18 cellular contexts compared by ENCODE assay signal in the genomic region with DNA sequence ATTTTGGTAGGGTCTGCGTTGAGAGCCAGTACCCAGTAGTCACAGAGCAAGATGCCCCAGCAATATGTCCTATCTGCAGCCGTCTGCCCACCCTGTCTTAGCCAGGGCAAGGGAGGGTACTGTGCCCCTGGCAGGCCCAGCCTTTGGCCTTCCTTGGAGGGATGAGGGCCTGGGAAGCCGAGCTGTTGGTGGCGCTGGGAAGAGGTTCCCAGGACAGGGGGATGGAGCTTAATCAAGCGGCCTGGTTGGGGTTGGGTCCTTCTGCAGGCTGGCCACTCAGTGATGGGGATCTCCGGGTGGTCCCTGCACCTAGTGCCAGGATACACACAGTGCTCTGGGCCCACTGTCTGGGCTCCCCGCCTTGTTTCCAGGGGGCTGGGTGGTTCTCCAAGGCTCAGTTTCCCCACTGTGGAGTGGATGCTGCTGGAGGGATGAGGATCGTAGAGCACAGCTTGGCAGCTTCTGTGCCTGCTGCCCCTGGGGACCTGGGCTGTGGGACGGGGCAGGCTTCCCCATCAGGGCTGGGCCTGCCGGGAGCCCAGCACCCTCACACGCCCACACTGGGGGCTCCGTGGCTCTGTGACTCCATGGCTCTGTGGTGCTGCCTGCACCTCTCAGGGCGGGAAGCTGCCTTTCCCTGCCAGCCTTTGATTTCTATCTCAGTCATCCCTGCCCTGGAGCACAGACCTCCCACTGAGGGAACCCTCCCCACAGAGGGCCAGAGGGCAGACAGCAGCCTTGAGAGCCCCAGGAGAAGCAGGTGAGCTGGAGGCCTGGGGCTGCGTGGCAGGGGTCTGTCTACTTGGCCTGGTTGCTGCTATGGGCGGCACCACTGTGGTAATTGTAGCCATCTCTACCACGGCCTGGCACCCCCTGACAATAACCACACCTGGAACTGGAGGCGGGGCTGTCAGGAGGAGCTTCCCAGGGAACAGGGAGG.
A peak's percentile ranks its signal among the peaks of the same experiment; 100 is the strongest.
DNase-seq lines count a peak whose midpoint lies in the region; ATAC-seq, FAIRE-seq and TF ChIP-seq lines count a peak whose summit lies in the region.
"Had no signal": no experiment of that assay in that cellular context is flagged by ENCODE, and none has a peak within 500 bp of the region (broad histone marks: within the 10 kb centered on the region; RNA-seq: fewer than 3 reads in every experiment).

No MANE protein-coding gene starts in this region.

- no peak overlapping the region for H3K14ac ChIP-seq in neuronal stem cell (ENCODE audit: low read length)

- no peak overlapping the region for H2AFZ ChIP-seq in HepG2 (ENCODE audit: low read length)
- no peak overlapping the region for H2AFZ ChIP-seq in neuronal stem cell (ENCODE audit: low read length)
- H2AFZ ChIP-seq: GM23248 had no signal

- peak; percentile 7 to 42 (median 20) for DNase-seq in right lobe of liver
- DNase-seq in HepG2 (ENCODE audit: low spot score) = no peak
- peak; percentile 61 for DNase-seq in cardiac septum (ENCODE audit: low spot score)
- DNase-seq in neuronal stem cell (ENCODE audit: low spot score) = no peak
- DNase-seq in HTR-8/SVneo (ENCODE audit: insufficient read length, low spot score) = no peak
- no peak for DNase-seq in NCI-H1092 treated with DMSO at 0.1 percent for 48 hours (lab: John Stamatoyannopoulos, UW)
- no peak for DNase-seq in NCI-H2227 (lab: John Stamatoyannopoulos, UW; ENCODE audit: unreplicated experiment)
- DNase-seq: foreskin melanocyte; GM23248; Karpas-422; NCI-H1694 treated with DMSO at 0.1 percent for 48 hours; NCI-H510A; stimulated activated CD4-positive, alpha-beta T cell treated with anti-CD3 and anti-CD28 coated beads, Interleukin-1b, Interleukin-23, amount 100 ng/mL, for 48 hours had no signal

- intact Hi-C loops in right lobe of liver (cut with DNase I) (no loop called here), HepG2 (cut with micrococcal nuclease; ENCODE audit: unreplicated experiment) (no loop called here), cardiac septum (cut with DNase I) (no loop called here)

- H3K9ac ChIP-seq in HepG2 (ENCODE audit: insufficient read depth, low read depth, low read length) = no peak overlapping the region
- H3K9ac ChIP-seq in neuronal stem cell (ENCODE audit: low read depth, low read length, poor library complexity) = peak overlapping the region; percentile 44
- H3K9ac ChIP-seq: GM23248 had no signal

- H3K9me3 ChIP-seq in right lobe of liver = no peaks in the 10 kb centered on the region
- H3K9me3 ChIP-seq in HepG2 (ENCODE audit: low read length) = no peaks in the 10 kb centered on the region
- H3K9me3 ChIP-seq in neuronal stem cell (replicated peaks in 1 of 2; ENCODE audit: control insufficient read depth in 2 of 2, insufficient read depth in 1 of 2, low read depth in 1 of 2, low read length in 2 of 2) = peaks cover 0 to 50% of the 10 kb centered on the region in 2 donors
- H3K9me3 ChIP-seq: prostate gland had no signal

- H3K36me3 ChIP-seq in right lobe of liver (no peaks in the 10 kb centered on the region), HepG2 (replicated peaks in 1 of 2; ENCODE audit: control insufficient read depth in 1 of 2, insufficient read depth in 2 of 2, low read length in 2 of 2) (no peaks in the 10 kb centered on the region), neuronal stem cell (replicated peaks in 1 of 2; ENCODE audit: control insufficient read depth in 2 of 2, insufficient read depth in 2 of 2, low read length in 2 of 2) (no peaks in the 10 kb centered on the region)
- H3K36me3 ChIP-seq: prostate gland, tibial nerve had no signal

- H2BK120ac ChIP-seq in neuronal stem cell (ENCODE audit: low read depth, low read length) = no peak overlapping the region

- no peak overlapping the region for H3K27ac ChIP-seq in right lobe of liver
- no peak overlapping the region for H3K27ac ChIP-seq in HepG2 (ENCODE audit: extremely low read length, insufficient read depth, low read length)
- no peak overlapping the region for H3K27ac ChIP-seq in neuronal stem cell (replicated peaks; ENCODE audit: low read length)
- H3K27ac ChIP-seq: GM23248, prostate gland, tibial nerve had no signal

- no peak overlapping the region for H2BK15ac ChIP-seq in neuronal stem cell (ENCODE audit: low read length)

- POLR2A ChIA-PET in HepG2 (lab: Yijun Ruan, JAX) = no interaction called here

- no peaks in the 10 kb centered on the region for H3K79me1 ChIP-seq in neuronal stem cell (ENCODE audit: low read depth, low read length)

- no peak overlapping the region for H3K4me3 ChIP-seq in right lobe of liver
- no peak overlapping the region for H3K4me3 ChIP-seq in HepG2 (replicated peaks in 1 of 3; ENCODE audit: insufficient read depth in 1 of 3, low read depth in 2 of 3, low read length in 3 of 3)
- no peak overlapping the region for H3K4me3 ChIP-seq in neuronal stem cell (ENCODE audit: low read length in 2 of 2)
- H3K4me3 ChIP-seq: GM23248, prostate gland, tibial nerve had no signal

- CTCF ChIA-PET in HepG2 (lab: Yijun Ruan, JAX; ENCODE audit: low intra/inter-chr PET ratio, low total read pairs) = no interaction called here

- TF ChIP-seq EP300 in HepG2 (IDR thresholded peaks at IDR 0.05; ENCODE audit: low read depth in 2 of 2, low read length in 2 of 2) = no peak
- TF ChIP-seq EP300 in HepG2 (CRISPR knock-in tag; IDR thresholded peaks at IDR 0.05; ENCODE audit: borderline replicate concordance) = no peak

- no peaks in the 10 kb centered on the region for H3K79me2 ChIP-seq in HepG2 (ENCODE audit: insufficient read depth, low read length)

- no peak overlapping the region for H2BK5ac ChIP-seq in neuronal stem cell (ENCODE audit: low read length)

- H2BK12ac ChIP-seq in neuronal stem cell (ENCODE audit: low read length) = no peak overlapping the region

- WGBS in right lobe of liver (ENCODE audit: insufficient coverage, low coverage, low lambda C conversion rate, missing lambda C conversion rate) = 60% methylated on average over 1 of the region's 17 CpGs
- 0% methylated on average over 5 of the region's 17 CpGs for WGBS in HepG2 (ENCODE audit: low lambda C conversion rate)
- WGBS in neuronal stem cell (ENCODE audit: extremely low coverage in 2 of 2, insufficient read length in 2 of 2, insufficient replicate concordance in 1 of 2), 2 donors = no CpG with 5 or more reads among the region's 17 CpGs

- in situ Hi-C loops in HepG2 (cut with HindIII; ENCODE audit: extremely low pct_ligation_motif_present, low pct_unique_long_range_greater_than_20kb) = no loop called here

- H3K4me1 ChIP-seq in right lobe of liver = no peaks in the 10 kb centered on the region
- no peaks in the 10 kb centered on the region for H3K4me1 ChIP-seq in HepG2 (ENCODE audit: insufficient read depth, low read length)
- H3K4me1 ChIP-seq in neuronal stem cell (ENCODE audit: control insufficient read depth in 2 of 2, insufficient read depth in 1 of 2, low read depth in 1 of 2, low read length in 2 of 2) = no peaks in the 10 kb centered on the region
- H3K4me1 ChIP-seq: prostate gland, tibial nerve had no signal

- H4K8ac ChIP-seq in neuronal stem cell (ENCODE audit: low read depth, low read length) = no peak overlapping the region

- ATAC-seq in right lobe of liver (no peak), HepG2 (no peak), GM19467 (IDR thresholded peaks at IDR 0.05; ENCODE audit: unreplicated experiment) (no peak)
- ATAC-seq: SK-N-SH treated with all-trans-retinoic acid at 6 μM for 48 hours had no signal

- no TSS peak for BruUV-seq in HepG2 (replicated peaks; lab: Mats Ljungman, UMichigan)

- H2AK5ac ChIP-seq in neuronal stem cell (ENCODE audit: low read depth, low read length) = no peak overlapping the region

- FAIRE-seq in HepG2 (lab: Jason Lieb, UNC) (no peak), HTR-8/SVneo (lab: Jason Lieb, UNC) (no peak)
- FAIRE-seq: G401.6 had no signal

- TF ChIP-seq RAD21 in HepG2 (CRISPR knock-in tag; IDR thresholded peaks at IDR 0.05) = no peak

- no peak overlapping the region for H3K18ac ChIP-seq in neuronal stem cell (ENCODE audit: low read length)

- H4K91ac ChIP-seq in neuronal stem cell (ENCODE audit: low read depth, low read length, poor library complexity) = no peak overlapping the region

- TF ChIP-seq POLR2A in right lobe of liver (IDR thresholded peaks at IDR 0.05) (no peak), HepG2 (IDR thresholded peaks at IDR 0.05; ENCODE audit: insufficient read depth in 1 of 2, low read depth in 2 of 2, low read length in 2 of 2) (no peak)

- H3K4ac ChIP-seq in neuronal stem cell (ENCODE audit: low read length) = no peak overlapping the region

- H3K27me3 ChIP-seq in right lobe of liver = no peaks in the 10 kb centered on the region
- H3K27me3 ChIP-seq in HepG2 (ENCODE audit: control insufficient read depth in 1 of 2, insufficient read depth in 2 of 2, low read length in 2 of 2) = peaks cover 5 to 22% of the 10 kb centered on the region in 2 experiments; a peak in 3 of 5 replicates
- peaks cover 0 to 30% (median 0%) of the 10 kb centered on the region in 3 experiments for H3K27me3 ChIP-seq in neuronal stem cell (ENCODE audit: control insufficient read depth in 3 of 3, insufficient read depth in 3 of 3, low read depth in 1 of 3, low read length in 3 of 3)
- H3K27me3 ChIP-seq: tibial nerve had no signal

- no peak overlapping the region for H3K23ac ChIP-seq in neuronal stem cell (ENCODE audit: low read depth, low read length, poor library complexity)

- H4K20me1 ChIP-seq in HepG2 (ENCODE audit: insufficient read depth, low read length) = no peaks in the 10 kb centered on the region

- TF ChIP-seq CTCF in right lobe of liver (IDR thresholded peaks at IDR 0.05) (no peak), HepG2 (CRISPR knock-in tag; IDR thresholded peaks at IDR 0.05) (no peak)

- H3K4me2 ChIP-seq in HepG2 (ENCODE audit: low read depth, low read length) = no peak overlapping the region
- H3K4me2 ChIP-seq in neuronal stem cell (ENCODE audit: insufficient read depth, low read length, poor library complexity, severe bottlenecking) = no peak overlapping the region

Comparison
In these comparisons a context has a peak if more than half of its experiments do, and no peak if none do; other contexts are left out.
1. DNase-seq: peak in right lobe of liver (3 of 3) and cardiac septum (single experiment); none in HepG2 (single experiment), neuronal stem cell (single experiment), HTR-8/SVneo (single experiment), NCI-H1092 treated with DMSO at 0.1 percent for 48 hours (single experiment) and NCI-H2227 (single experiment).